10 cellular contexts compared by ENCODE assay signal in genomic region chr4:140037353-140038030, GRCh38.
DNase-seq lines count a peak whose midpoint lies in the region; FAIRE-seq and TF ChIP-seq lines count a peak whose summit lies in the region.
"Had no signal": no experiment of that assay in that cellular context is flagged by ENCODE, and none has a peak within 500 bp of the region (broad histone marks: within the 10 kb centered on the region; RNA-seq: fewer than 3 reads in every experiment).

No MANE protein-coding gene starts in this region.

- peak; percentile 58 for DNase-seq in H4 (ENCODE audit: low spot score)
- peak; percentile 56 for DNase-seq in RCC 7860 (ENCODE audit: low spot score)
- DNase-seq in esophagus squamous epithelium (lab: John Stamatoyannopoulos, UW): no peak
- peak; percentile 68 for DNase-seq in pulmonary artery endothelial cell (ENCODE audit: low read depth, low spot score)
- no peak for DNase-seq in T-helper 2 cell treated with Interferon-gamma antibody and Interleukin-4, amounts not matched to agents 5 μg/mL and 100 μg/mL, for 36 hours (ENCODE audit: low spot score)
- DNase-seq in SJCRH30: no peak
- DNase-seq in mesenteric fat pad (ENCODE audit: low spot score): no peak
- DNase-seq: NCI-H1092 treated with DMSO at 0.1 percent for 48 hours had no signal

- 48 to 54% methylated on average over 6 of the region's 6 CpGs for WGBS in esophagus squamous epithelium, 2 donors

- intact Hi-C loops in esophagus squamous epithelium (cut with DNase I): no loop called here

- no peaks in the 10 kb centered on the region for H3K27me3 ChIP-seq in esophagus squamous epithelium
- H3K27me3 ChIP-seq in SJCRH30: no peaks in the 10 kb centered on the region

- TF ChIP-seq CTCF in esophagus squamous epithelium (IDR thresholded peaks at IDR 0.05): no peak

- H3K9me3 Mint-ChIP-seq in T-helper 2 cell treated with Interferon-gamma antibody and Interleukin-4, amounts not matched to agents 5 μg/mL and 100 μg/mL, for 36 hours: no peaks in the 10 kb centered on the region
- H3K9me3 Mint-ChIP-seq: memory B cell; T-helper 1 cell treated with Interleukin-12 subunit alpha and Interleukin-12 subunit beta and Interleukin-4 antibody, amounts not matched to agents 30 μg/mL and 1 μg/mL, for 36 hours had no signal

- H3K4me3 Mint-ChIP-seq in T-helper 2 cell treated with Interferon-gamma antibody and Interleukin-4, amounts not matched to agents 5 μg/mL and 100 μg/mL, for 36 hours: no peak overlapping the region
- H3K4me3 Mint-ChIP-seq: memory B cell; T-helper 1 cell treated with Interleukin-12 subunit alpha and Interleukin-12 subunit beta and Interleukin-4 antibody, amounts not matched to agents 30 μg/mL and 1 μg/mL, for 36 hours had no signal

- no peaks in the 10 kb centered on the region for H3K36me3 ChIP-seq in esophagus squamous epithelium
- H3K36me3 ChIP-seq in SJCRH30: no peaks in the 10 kb centered on the region

- no peaks in the 10 kb centered on the region for H3K9me3 ChIP-seq in esophagus squamous epithelium
- H3K9me3 ChIP-seq in SJCRH30 (replicated peaks): no peaks in the 10 kb centered on the region

- no peak overlapping the region for H3K27ac Mint-ChIP-seq in T-helper 2 cell treated with Interferon-gamma antibody and Interleukin-4, amounts not matched to agents 5 μg/mL and 100 μg/mL, for 36 hours
- H3K27ac Mint-ChIP-seq: memory B cell; T-helper 1 cell treated with Interleukin-12 subunit alpha and Interleukin-12 subunit beta and Interleukin-4 antibody, amounts not matched to agents 30 μg/mL and 1 μg/mL, for 36 hours had no signal

- no peak for TF ChIP-seq POLR2A in esophagus squamous epithelium (IDR thresholded peaks at IDR 0.05)

- no peak overlapping the region for H3K4me3 ChIP-seq in esophagus squamous epithelium
- no peak overlapping the region for H3K4me3 ChIP-seq in SJCRH30

- peaks cover 21% of the 10 kb centered on the region for H3K27me3 Mint-ChIP-seq in T-helper 2 cell treated with Interferon-gamma antibody and Interleukin-4, amounts not matched to agents 5 μg/mL and 100 μg/mL, for 36 hours (ENCODE audit: low read depth)

- H3K36me3 Mint-ChIP-seq in T-helper 2 cell treated with Interferon-gamma antibody and Interleukin-4, amounts not matched to agents 5 μg/mL and 100 μg/mL, for 36 hours (ENCODE audit: low read depth): no peaks in the 10 kb centered on the region
- H3K36me3 Mint-ChIP-seq: memory B cell had no signal

- H3K4me1 Mint-ChIP-seq in T-helper 2 cell treated with Interferon-gamma antibody and Interleukin-4, amounts not matched to agents 5 μg/mL and 100 μg/mL, for 36 hours (ENCODE audit: low read depth): peaks cover 3% of the 10 kb centered on the region
- H3K4me1 Mint-ChIP-seq: memory B cell had no signal

- FAIRE-seq in RCC 7860 (lab: Jason Lieb, UNC): peak; percentile 15

- peaks cover 3 to 32% (median 6%) of the 10 kb centered on the region in 3 donors for H3K4me1 ChIP-seq in esophagus squamous epithelium
- H3K4me1 ChIP-seq in SJCRH30: no peaks in the 10 kb centered on the region

- peak overlapping the region; percentile 23 to 54 (median 32) for H3K27ac ChIP-seq in esophagus squamous epithelium
- no peak overlapping the region for H3K27ac ChIP-seq in SJCRH30

Comparison
In these comparisons a context has a peak if more than half of its experiments do, and no peak if none do; other contexts are left out.
1. DNase-seq: peak in H4 (single experiment), RCC 7860 (single experiment) and pulmonary artery endothelial cell (single experiment); none in esophagus squamous epithelium (single experiment), T-helper 2 cell treated with Interferon-gamma antibody and Interleukin-4, amounts not matched to agents 5 μg/mL and 100 μg/mL, for 36 hours (single experiment), SJCRH30 (0 of 2) and mesenteric fat pad (single experiment).